1 cellular context compared by ENCODE assay signal in the genomic region with DNA sequence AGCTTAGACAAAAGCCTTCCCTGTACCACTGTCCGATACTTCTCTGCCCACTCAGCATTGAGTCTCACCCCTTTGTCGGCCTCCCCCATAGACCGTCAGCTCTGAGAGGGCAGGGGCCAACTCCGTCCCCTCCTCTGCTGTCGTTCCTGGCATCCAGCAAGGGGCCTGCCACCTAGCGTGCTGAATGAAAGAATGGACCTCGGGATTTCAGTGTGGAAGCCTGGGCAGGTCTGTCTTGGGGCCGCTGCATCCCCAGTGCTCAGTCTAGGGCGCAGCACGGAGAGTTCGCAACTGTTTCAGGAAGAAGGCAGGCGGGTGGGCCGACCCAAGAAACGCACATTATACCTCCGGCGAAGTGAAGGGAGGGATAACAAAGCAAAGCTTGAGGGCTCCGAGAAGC.
TF ChIP-seq lines count a peak whose summit lies in the region.

No MANE protein-coding gene starts in this region.

TF ChIP-seq in HepG2, 621 proteins besides CTCF, POLR2A, EP300 and RAD21:
- TF ChIP-seq ZNF441 (CRISPR knock-in tag; IDR thresholded peaks at IDR 0.05; ENCODE audit: borderline replicate concordance) (peak; percentile 31; the same call in 1 of the 2 replicates), ZNF549 (CRISPR knock-in tag; IDR thresholded peaks at IDR 0.05) (no peak)
